In genomic region chr11:123504401-123504800, GRCh38 we compare ENCODE assay signal across 20 cellular contexts.
DNase-seq lines count a peak whose midpoint lies in the region; ATAC-seq, FAIRE-seq and TF ChIP-seq lines count a peak whose summit lies in the region.
"Had no signal": no experiment of that assay in that cellular context is flagged by ENCODE, and none has a peak within 500 bp of the region (broad histone marks: within the 10 kb centered on the region; RNA-seq: fewer than 3 reads in every experiment).

No MANE protein-coding gene starts in this region.

- H3K27me3 ChIP-seq in heart left ventricle (no peaks in the 10 kb centered on the region), right atrium auricular region (no peaks in the 10 kb centered on the region), small intestine (ENCODE audit: control insufficient read depth in 2 of 2, insufficient read depth in 2 of 2, low read length in 2 of 2) (no peaks in the 10 kb centered on the region), ovary (no peaks in the 10 kb centered on the region)
- H3K27me3 ChIP-seq: heart right ventricle had no signal

- no peak for TF ChIP-seq EP300 in ovary (IDR thresholded peaks at IDR 0.05)

- ATAC-seq in heart left ventricle (peak in 3 of 4 donors; percentile 46 to 66 (median 51)), GM21529 (IDR thresholded peaks at IDR 0.05; ENCODE audit: unreplicated experiment) (no peak)
- ATAC-seq: effector memory CD8-positive, alpha-beta T cell; T-helper 17 cell had no signal

- no peak overlapping the region for H3K4me3 ChIP-seq in heart left ventricle
- no peak overlapping the region for H3K4me3 ChIP-seq in right atrium auricular region
- no peak overlapping the region for H3K4me3 ChIP-seq in NB4 (ENCODE audit: low read depth, low read length)
- no peak overlapping the region for H3K4me3 ChIP-seq in small intestine (ENCODE audit: low read depth in 1 of 2, low read length in 2 of 2)
- H3K4me3 ChIP-seq in ovary: no peak overlapping the region
- H3K4me3 ChIP-seq: heart right ventricle, suprapubic skin had no signal

- no peak for DNase-seq in heart left ventricle
- DNase-seq in right atrium auricular region (ENCODE audit: low spot score): no peak
- DNase-seq in NB4 (ENCODE audit: low read depth): peak; percentile 63
- no peak for DNase-seq in activated T-helper 1 cell treated with anti-CD3 and anti-CD28 coated beads, Interleukin-12 subunit alpha, Interleukin-12 subunit beta, Interleukin-2, Interleukin-4 antibody, amounts not matched to agents 30 ng/mL and 10 ng/mL and 1 ng/mL, durations not matched to agents 14 hours and 24 hours and 36 hours (ENCODE audit: low spot score)
- peak; percentile 85 for DNase-seq in small intestine
- DNase-seq in ovary: no peak
- DNase-seq in HTR-8/SVneo (ENCODE audit: insufficient read length, low spot score): no peak
- DNase-seq: activated CD4-positive, alpha-beta T cell treated with anti-CD3 and anti-CD28 coated beads for 48 hours; effector memory CD8-positive, alpha-beta T cell; heart right ventricle; NCI-H1105 treated with DMSO at 0.1 percent for 48 hours; occipital lobe; stimulated activated CD4-positive, alpha-beta T cell treated with anti-CD3 and anti-CD28 coated beads, Interleukin-2, amount 100 ng/mL, for 48 hours; T-helper 17 cell had no signal

- TF ChIP-seq CTCF in heart left ventricle (IDR thresholded peaks at IDR 0.05) (no peak), right atrium auricular region (IDR thresholded peaks at IDR 0.05) (no peak), NB4 (IDR thresholded peaks at IDR 0.05; ENCODE audit: low read depth, low read length) (no peak), ovary (IDR thresholded peaks at IDR 0.05) (no peak)

- H3K36me3 Mint-ChIP-seq in activated T-helper 1 cell treated with anti-CD3 and anti-CD28 coated beads, Interleukin-12 subunit alpha, Interleukin-12 subunit beta, Interleukin-2, Interleukin-4 antibody, amounts not matched to agents 30 ng/mL and 10 ng/mL and 1 ng/mL, durations not matched to agents 14 hours and 24 hours and 36 hours (ENCODE audit: low read depth): peaks cover 24% of the 10 kb centered on the region
- H3K36me3 Mint-ChIP-seq: IgD-negative memory B cell had no signal

- FAIRE-seq in small intestine (lab: Jason Lieb, UNC) (no peak), HTR-8/SVneo (lab: Jason Lieb, UNC) (no peak)
- FAIRE-seq: G401.6, keratinocyte had no signal

- no peaks in the 10 kb centered on the region for H3K9me3 Mint-ChIP-seq in activated T-helper 1 cell treated with anti-CD3 and anti-CD28 coated beads, Interleukin-12 subunit alpha, Interleukin-12 subunit beta, Interleukin-2, Interleukin-4 antibody, amounts not matched to agents 30 ng/mL and 10 ng/mL and 1 ng/mL, durations not matched to agents 14 hours and 24 hours and 36 hours
- H3K9me3 Mint-ChIP-seq: central memory CD8-positive, alpha-beta T cell; effector memory CD8-positive, alpha-beta T cell; IgD-negative memory B cell had no signal

- H3K27me3 Mint-ChIP-seq in activated T-helper 1 cell treated with anti-CD3 and anti-CD28 coated beads, Interleukin-12 subunit alpha, Interleukin-12 subunit beta, Interleukin-2, Interleukin-4 antibody, amounts not matched to agents 30 ng/mL and 10 ng/mL and 1 ng/mL, durations not matched to agents 14 hours and 24 hours and 36 hours (ENCODE audit: insufficient read depth): no peaks in the 10 kb centered on the region
- H3K27me3 Mint-ChIP-seq: central memory CD8-positive, alpha-beta T cell; effector memory CD8-positive, alpha-beta T cell; IgD-negative memory B cell; T-helper 17 cell had no signal

- intact Hi-C loops in heart left ventricle (cut with DNase I): no loop called here
- intact Hi-C loops in activated T-helper 1 cell treated with anti-CD3 and anti-CD28 coated beads, Interleukin-12 subunit alpha, Interleukin-12 subunit beta, Interleukin-2, Interleukin-4 antibody, amounts not matched to agents 30 ng/mL and 10 ng/mL and 1 ng/mL, durations not matched to agents 14 hours and 24 hours and 36 hours (cut with micrococcal nuclease): no loop called here
- intact Hi-C loops in ovary (cut with DNase I): no loop called here

- WGBS in heart left ventricle, 4 donors: 73 to 79% (median 74%) methylated on average over 5 of the region's 5 CpGs
- 57 to 71% (median 58%) methylated on average over 5 of the region's 5 CpGs for WGBS in small intestine, 3 donors
- 86 to 95% (median 90%) methylated on average over 5 of the region's 5 CpGs for WGBS in ovary, 3 donors

- H3K4me1 Mint-ChIP-seq in activated T-helper 1 cell treated with anti-CD3 and anti-CD28 coated beads, Interleukin-12 subunit alpha, Interleukin-12 subunit beta, Interleukin-2, Interleukin-4 antibody, amounts not matched to agents 30 ng/mL and 10 ng/mL and 1 ng/mL, durations not matched to agents 14 hours and 24 hours and 36 hours (ENCODE audit: low read depth): peaks cover 65% of the 10 kb centered on the region
- H3K4me1 Mint-ChIP-seq: central memory CD8-positive, alpha-beta T cell had no signal

- H3K27ac ChIP-seq in heart left ventricle: no peak overlapping the region
- no peak overlapping the region for H3K27ac ChIP-seq in right atrium auricular region
- peak overlapping the region in 1 of 2 donors; percentile 0 for H3K27ac ChIP-seq in small intestine (ENCODE audit: low read depth in 1 of 2, low read length in 1 of 2)
- no peak overlapping the region for H3K27ac ChIP-seq in ovary
- H3K27ac ChIP-seq: heart right ventricle, suprapubic skin had no signal

- no peaks in the 10 kb centered on the region for H3K36me3 ChIP-seq in heart left ventricle
- no peaks in the 10 kb centered on the region for H3K36me3 ChIP-seq in right atrium auricular region
- H3K36me3 ChIP-seq in small intestine (ENCODE audit: control insufficient read depth in 2 of 2, insufficient read depth in 2 of 2, low read length in 2 of 2): no peaks in the 10 kb centered on the region
- no peaks in the 10 kb centered on the region for H3K36me3 ChIP-seq in ovary
- H3K36me3 ChIP-seq: heart right ventricle, suprapubic skin had no signal

- no peak overlapping the region for H3K4me3 Mint-ChIP-seq in activated T-helper 1 cell treated with anti-CD3 and anti-CD28 coated beads, Interleukin-12 subunit alpha, Interleukin-12 subunit beta, Interleukin-2, Interleukin-4 antibody, amounts not matched to agents 30 ng/mL and 10 ng/mL and 1 ng/mL, durations not matched to agents 14 hours and 24 hours and 36 hours
- H3K4me3 Mint-ChIP-seq: central memory CD8-positive, alpha-beta T cell; effector memory CD8-positive, alpha-beta T cell; IgD-negative memory B cell; T-helper 17 cell had no signal

- H3K4me1 ChIP-seq in heart left ventricle: peaks cover 0 to 3% (median 0%) of the 10 kb centered on the region in 12 donors
- no peaks in the 10 kb centered on the region for H3K4me1 ChIP-seq in right atrium auricular region
- peaks cover 0 to 7% of the 10 kb centered on the region in 2 donors for H3K4me1 ChIP-seq in small intestine (ENCODE audit: control insufficient read depth in 2 of 2, insufficient read depth in 1 of 2, low read depth in 1 of 2, low read length in 1 of 2)
- no peaks in the 10 kb centered on the region for H3K4me1 ChIP-seq in ovary (ENCODE audit: insufficient read depth)
- H3K4me1 ChIP-seq: suprapubic skin had no signal

- no peaks in the 10 kb centered on the region for H3K9me3 ChIP-seq in heart left ventricle
- H3K9me3 ChIP-seq in right atrium auricular region: no peaks in the 10 kb centered on the region
- H3K9me3 ChIP-seq in small intestine (ENCODE audit: control insufficient read depth, low read depth): no peaks in the 10 kb centered on the region
- H3K9me3 ChIP-seq in ovary: no peaks in the 10 kb centered on the region
- H3K9me3 ChIP-seq: heart right ventricle, suprapubic skin had no signal

- H3K27ac Mint-ChIP-seq in activated T-helper 1 cell treated with anti-CD3 and anti-CD28 coated beads, Interleukin-12 subunit alpha, Interleukin-12 subunit beta, Interleukin-2, Interleukin-4 antibody, amounts not matched to agents 30 ng/mL and 10 ng/mL and 1 ng/mL, durations not matched to agents 14 hours and 24 hours and 36 hours: peak overlapping the region; percentile 56
- H3K27ac Mint-ChIP-seq: effector memory CD8-positive, alpha-beta T cell; IgD-negative memory B cell; T-helper 17 cell had no signal

- TF ChIP-seq POLR2A in heart left ventricle (IDR thresholded peaks at IDR 0.05) (no peak), NB4 (IDR thresholded peaks at IDR 0.05; ENCODE audit: extremely low read depth, insufficient read length) (no peak), ovary (IDR thresholded peaks at IDR 0.05) (no peak)

Comparison
In these comparisons a context has a peak if more than half of its experiments do, and no peak if none do; other contexts are left out.
1. DNase-seq: peak in NB4 (single experiment) and small intestine (single experiment); none in heart left ventricle (0 of 5), right atrium auricular region (single experiment), activated T-helper 1 cell treated with anti-CD3 and anti-CD28 coated beads, Interleukin-12 subunit alpha, Interleukin-12 subunit beta, Interleukin-2, Interleukin-4 antibody, amounts not matched to agents 30 ng/mL and 10 ng/mL and 1 ng/mL, durations not matched to agents 14 hours and 24 hours and 36 hours (single experiment), ovary (0 of 5) and HTR-8/SVneo (single experiment).